Comparison of ENCODE assay signal across 8 cellular contexts in genomic region chr17:81487487-81488275, GRCh38. TPM values are rescaled to one million over a fixed set of nuclear protein-coding genes. Genes with fewer than 3 reads are reported as not detected.
DNase-seq lines count a peak whose midpoint lies in the region; ATAC-seq and TF ChIP-seq lines count a peak whose summit lies in the region.

No MANE protein-coding gene starts in this region.

- H3K9ac ChIP-seq in HCT116 (ENCODE audit: low read length), result peak overlapping the region; percentile 96

- H3K9me3 Mint-ChIP-seq in CD8-positive, alpha-beta memory T cell, result no peaks in the 10 kb centered on the region

- H3K27ac Mint-ChIP-seq in CD8-positive, alpha-beta memory T cell, result no peak overlapping the region

- peak overlapping the region; percentile 59 for H3K27ac ChIP-seq in CD8-positive, alpha-beta memory T cell (ENCODE audit: low read depth, low read length)
- H3K27ac ChIP-seq in HCT116 (ENCODE audit: low read depth, low read length) (peak overlapping the region; percentile 99), lung (ENCODE audit: low read depth in 1 of 2, low read length in 1 of 2) (peak overlapping the region; percentile 88 to 99)

- no peaks in the 10 kb centered on the region for H3K9me3 ChIP-seq in CD8-positive, alpha-beta memory T cell (ENCODE audit: low read length)
- H3K9me3 ChIP-seq in HCT116 (ENCODE audit: control insufficient read depth in 1 of 2, insufficient read depth in 1 of 2, low read depth in 1 of 2, low read length in 2 of 2), result no peaks in the 10 kb centered on the region
- H3K9me3 ChIP-seq in lung (ENCODE audit: control insufficient read depth in 2 of 2, insufficient read depth in 1 of 2, low read length in 1 of 2), result no peaks in the 10 kb centered on the region

- TF ChIP-seq CTCF in HCT116 (IDR thresholded peaks at IDR 0.05 in 2 of 3, conservative IDR thresholded peaks at IDR 0.05 in 1 of 3; ENCODE audit: borderline replicate concordance in 1 of 3, insufficient read depth in 1 of 3, low read depth in 2 of 3, low read length in 2 of 3), result no peak
- no peak for TF ChIP-seq CTCF in lung (IDR thresholded peaks at IDR 0.05; ENCODE audit: control extremely low read depth, extremely low read depth)

- no peaks in the 10 kb centered on the region for H3K9me2 ChIP-seq in HCT116 (ENCODE audit: insufficient read depth)

- H2AFZ ChIP-seq in HCT116 (ENCODE audit: low read depth, low read length, poor library complexity, severe bottlenecking), result no peak overlapping the region

- H3K36me3 Mint-ChIP-seq in CD8-positive, alpha-beta memory T cell, result no peaks in the 10 kb centered on the region

- no peak overlapping the region for H3K4me3 ChIP-seq in CD8-positive, alpha-beta memory T cell (ENCODE audit: low read length)
- H3K4me3 ChIP-seq in HCT116 (replicated peaks in 1 of 2; ENCODE audit: low read depth in 1 of 2, low read length in 2 of 2) (peak overlapping the region; percentile 71 to 73), lung (peak overlapping the region; percentile 39)

- peaks cover 10 to 14% of the 10 kb centered on the region in 2 donors for H3K27me3 Mint-ChIP-seq in CD8-positive, alpha-beta memory T cell

- H3K27me3 ChIP-seq in CD8-positive, alpha-beta memory T cell (ENCODE audit: insufficient read depth, low read length, poor library complexity, severe bottlenecking), result peaks cover 8% of the 10 kb centered on the region
- H3K27me3 ChIP-seq in HCT116 (ENCODE audit: insufficient read depth, low read length) (no peaks in the 10 kb centered on the region), lung (ENCODE audit: control insufficient read depth, insufficient read depth) (no peaks in the 10 kb centered on the region)

- ATAC-seq in HCT116 (peak; percentile 80), lung (ENCODE audit: insufficient read depth, low FRiP score) (peak; percentile 89), GM19023 (IDR thresholded peaks at IDR 0.05; ENCODE audit: unreplicated experiment) (no peak)

- CTCF ChIA-PET in CD8-positive, alpha-beta memory T cell (lab: Charles Lee), result no interaction called here
- CTCF ChIA-PET in HCT116 (lab: Charles Lee), result interaction anchor here (1.2 kb wide), 1 partner anchor 196 kb away, joined by 3 read pairs; no protein-coding TSS in a partner anchor

- H3K79me2 ChIP-seq in HCT116 (ENCODE audit: insufficient read depth, low read length), result no peaks in the 10 kb centered on the region; the same call in 1 of the 2 replicates

- no peaks in the 10 kb centered on the region for H3K36me3 ChIP-seq in CD8-positive, alpha-beta memory T cell (ENCODE audit: insufficient read depth, low read length)
- H3K36me3 ChIP-seq in HCT116 (ENCODE audit: control insufficient read depth in 1 of 2, insufficient read depth in 2 of 2, low read length in 2 of 2) (no peaks in the 10 kb centered on the region), lung (ENCODE audit: control insufficient read depth in 2 of 2, insufficient read depth in 2 of 2, low read length in 2 of 2) (no peaks in the 10 kb centered on the region)

- peak; percentile 58 to 80 (median 65) for DNase-seq in CD8-positive, alpha-beta memory T cell
- DNase-seq in HCT116 (ENCODE audit: low read depth, low spot score) (no peak), NCI-H2227 (lab: John Stamatoyannopoulos, UW; ENCODE audit: unreplicated experiment) (peak; percentile 94), ecto neural progenitor cell (ENCODE audit: low spot score) (peak; percentile 94), lung (ENCODE audit: low spot score) (peak; percentile 75)
- peak; percentile 76 to 83 for DNase-seq in activated CD4-positive, alpha-beta T cell treated with anti-CD3 and anti-CD28 coated beads, Interleukin-2, amount 50 U/mL, for 48 hours
- DNase-seq in stimulated activated CD4-positive, alpha-beta T cell treated with anti-CD3 and anti-CD28 coated beads, TNF-alpha, amount 100 ng/mL, for 24 hours (ENCODE audit: low read depth in 3 of 3), result peak in 2 of 3 experiments; percentile 59 to 80

- H3K4me3 Mint-ChIP-seq in CD8-positive, alpha-beta memory T cell, result peak overlapping the region in 5 of 7 donors; percentile 50 to 90 (median 51)

- H3K4me2 ChIP-seq in HCT116 (ENCODE audit: low read length), result peak overlapping the region; percentile 91

- RAD21 ChIA-PET in HCT116 (lab: Charles Lee; ENCODE audit: low non-redundant PET in 1 of 2, low total read pairs in 2 of 2, uncharacterized antibody in 2 of 2, unreplicated experiment in 2 of 2), result no interaction called here

- TSS peak; percentile 90 for BruUV-seq in HCT116 (replicated peaks; lab: Mats Ljungman, UMichigan)

- intact Hi-C loops in HCT116 (cut with micrococcal nuclease), result loop anchor here (5.0 kb wide), 2 partner anchors 190 to 345 kb away; partner anchors contain the start of gene SLC38A10

- peaks cover 11% of the 10 kb centered on the region for H3K4me1 ChIP-seq in CD8-positive, alpha-beta memory T cell (ENCODE audit: insufficient read depth, low read length)
- H3K4me1 ChIP-seq in HCT116 (ENCODE audit: control insufficient read depth in 1 of 2, insufficient read depth in 2 of 2, low read length in 2 of 2), result peaks cover 25 to 62% of the 10 kb centered on the region in 2 experiments
- peaks cover 0 to 6% of the 10 kb centered on the region in 2 donors for H3K4me1 ChIP-seq in lung (ENCODE audit: control insufficient read depth in 2 of 2, insufficient read depth in 2 of 2, low read length in 2 of 2)

- WGBS in lung, 2 donors, result 8 to 11% methylated on average over 72 to 87 of the region's 87 CpGs

- POLR2A ChIA-PET in CD8-positive, alpha-beta memory T cell (lab: Charles Lee), result interaction anchor here (0.6 to 1.4 kb wide), 2 partner anchors 23 to 90 kb away, joined by 3 read pairs; no protein-coding TSS in a partner anchor
- POLR2A ChIA-PET in HCT116 (lab: Charles Lee), result interaction anchor here (2.9 kb wide), 1 partner anchor 22 kb away, joined by 10 read pairs; no protein-coding TSS in a partner anchor

- TF ChIP-seq RAD21 in HCT116 (IDR thresholded peaks at IDR 0.05; ENCODE audit: low read depth), result no peak

- H4K20me1 ChIP-seq in HCT116 (ENCODE audit: insufficient read depth), result no peaks in the 10 kb centered on the region

- peaks cover 0 to 17% (median 6%) of the 10 kb centered on the region in 3 donors for H3K4me1 Mint-ChIP-seq in CD8-positive, alpha-beta memory T cell

- peak; percentile 93 for TF ChIP-seq POLR2A in HCT116 (IDR thresholded peaks at IDR 0.05; ENCODE audit: borderline replicate concordance, extremely low read depth, insufficient read depth, insufficient read length)

TF ChIP-seq in HCT116, 20 proteins besides CTCF, POLR2A, EP300 and RAD21:
- TF ChIP-seq MAX (IDR thresholded peaks at IDR 0.05) (peak; percentile 90), SRF (IDR thresholded peaks at IDR 0.05; ENCODE audit: low read depth) (no peak), POLR2AphosphoS5 (IDR thresholded peaks at IDR 0.05; ENCODE audit: low read depth, low read length) (peak; percentile 98), ZBTB33 (IDR thresholded peaks at IDR 0.05; ENCODE audit: extremely low read depth, insufficient replicate concordance, low read length) (no peak), JUND (IDR thresholded peaks at IDR 0.05) (no peak), ZFX (IDR thresholded peaks at IDR 0.05) (peak; percentile 95; the same call in 1 of the 2 replicates), TCF7L2 (IDR thresholded peaks at IDR 0.05; ENCODE audit: borderline replicate concordance, extremely low read depth, insufficient read depth, insufficient read length) (peak; percentile 36), YY1 (IDR thresholded peaks at IDR 0.05; ENCODE audit: extremely low read depth, insufficient replicate concordance, low read depth, low read length) (no peak)

RNA-seq across cellular contexts. Expression of gene ACTG1, which starts 24.9 kb away (rescaled TPM):
- total RNA-seq in CD8-positive, alpha-beta memory T cell, result 1,000 to 10,000 TPM; 5,175 to 5,190 TPM
- 1,950 TPM for polyA plus RNA-seq in CD8-positive, alpha-beta memory T cell
- 6,223 TPM for total RNA-seq in HCT116 (2021; ENCODE audit: unreplicated experiment)
- 6,644 and 8,513 TPM in 2 replicates for polyA plus RNA-seq in HCT116 (2012)
- total RNA-seq in lung, result 1,000 to 10,000 TPM; 3,059 to 3,066 TPM
- 1,000 to 10,000 TPM; 1,461 to 4,301 TPM for polyA plus RNA-seq in lung

RNA-seq across cellular contexts. Expression of gene FSCN2, which starts 40.5 kb away (rescaled TPM):
- total RNA-seq in CD8-positive, alpha-beta memory T cell, result under 1 TPM; 0.46 to 0.49 TPM
- not detected for polyA plus RNA-seq in CD8-positive, alpha-beta memory T cell
- total RNA-seq in HCT116 (2021; ENCODE audit: unreplicated experiment) (10.1 TPM), lung (1 to 10 TPM; 2.1 to 3.9 TPM)
- 5.9 and 6.4 TPM in 2 replicates for polyA plus RNA-seq in HCT116 (2012)
- polyA plus RNA-seq in lung, result 1 to 10 TPM in 1 of 2 donors, under 1 TPM in 1; 0.46 to 1.8 TPM
